ENCODE assay signal across 17 cellular contexts in the genomic region with DNA sequence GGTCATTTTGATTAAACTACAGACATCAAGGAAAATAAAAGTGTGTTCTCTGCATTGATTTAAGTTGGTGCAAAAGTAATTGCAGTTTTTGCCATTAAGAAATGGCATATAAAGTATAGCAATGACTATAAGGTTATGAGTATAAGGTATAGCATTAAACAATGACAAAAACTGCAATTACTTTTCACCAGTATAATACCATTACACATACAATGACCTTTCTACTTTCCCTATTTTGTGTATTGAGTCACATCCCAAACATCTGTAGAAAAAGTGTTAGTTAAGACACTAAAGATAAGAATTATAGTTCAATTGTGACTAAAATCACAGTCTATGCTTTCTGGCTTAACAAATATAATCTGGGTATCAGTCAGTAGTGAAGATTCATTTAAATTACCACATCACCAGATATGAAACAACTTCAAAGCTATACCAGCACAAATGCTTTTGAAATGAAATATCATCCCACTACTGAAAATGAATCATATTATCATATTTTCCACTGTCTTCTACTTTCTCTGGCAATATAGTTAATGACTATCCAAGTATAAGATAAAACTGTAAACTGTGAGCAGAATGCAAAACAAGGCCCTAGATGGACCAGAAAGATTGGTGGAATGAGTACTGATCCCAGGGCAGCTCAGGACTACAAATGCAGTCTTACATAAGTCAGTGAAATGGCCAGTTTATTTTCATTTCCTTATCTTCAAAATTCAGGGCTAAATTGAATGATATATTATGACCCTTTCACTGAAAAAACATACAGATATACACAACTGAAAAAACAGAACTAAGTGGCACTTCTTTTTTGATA.
"Had no signal": no experiment of that assay in that cellular context is flagged by ENCODE, and none has a peak within 500 bp of the region (broad histone marks: within the 10 kb centered on the region; RNA-seq: fewer than 3 reads in every experiment).

No MANE protein-coding gene starts in this region.

- H3K9me3 ChIP-seq: gastrocnemius medialis, left lung, psoas muscle, testis had no signal

- H3K36me3 Mint-ChIP-seq: activated CD8-positive, alpha-beta memory T cell treated with anti-CD3 and anti-CD28 coated beads, Interleukin-2, amount 10 ng/mL, durations not matched to agents 7 days and 5 days; type B pancreatic cell had no signal

- H3K36me3 ChIP-seq: gastrocnemius medialis, left lung had no signal

- H3K4me1 Mint-ChIP-seq: activated CD8-positive, alpha-beta memory T cell treated with anti-CD3 and anti-CD28 coated beads, Interleukin-2, amount 10 ng/mL, durations not matched to agents 7 days and 5 days; neural crest cell had no signal

- H3K27me3 Mint-ChIP-seq: type B pancreatic cell had no signal

- H3K4me3 ChIP-seq: coronary artery, gastrocnemius medialis, left lung, psoas muscle, testis had no signal

- H3K27ac ChIP-seq: coronary artery, gastrocnemius medialis, left lung, psoas muscle, testis had no signal

- H3K27me3 ChIP-seq: gastrocnemius medialis, left lung, testis had no signal

- H3K4me1 ChIP-seq: gastrocnemius medialis, left lung, psoas muscle, testis had no signal

- DNase-seq: activated CD4-positive, alpha-beta T cell treated with anti-CD3 and anti-CD28 coated beads for 1 hour; activated CD4-positive, alpha-beta T cell treated with anti-CD3 and anti-CD28 coated beads, Interleukin-2, amount 50 U/mL, for 48 hours; activated CD8-positive, alpha-beta memory T cell treated with anti-CD3 and anti-CD28 coated beads, Interleukin-2, amount 10 ng/mL, durations not matched to agents 7 days and 5 days; activated gamma-delta T cell treated with Interleukin-2 at 50 U/mL for 16 hours; aorta; gastrocnemius medialis; head of caudate nucleus; left lung; psoas muscle; right cardiac atrium; SHP77; stimulated activated CD4-positive, alpha-beta T cell treated with anti-CD3 and anti-CD28 coated beads, Interleukin-2, amount 100 ng/mL, for 48 hours; T1000; testis had no signal

- ATAC-seq: activated CD8-positive, alpha-beta memory T cell treated with anti-CD3 and anti-CD28 coated beads, Interleukin-2, amount 10 ng/mL, durations not matched to agents 7 days and 5 days; gastrocnemius medialis; left lung; psoas muscle; right cardiac atrium had no signal

- H3K4me3 Mint-ChIP-seq: activated CD8-positive, alpha-beta memory T cell treated with anti-CD3 and anti-CD28 coated beads, Interleukin-2, amount 10 ng/mL, durations not matched to agents 7 days and 5 days; neural crest cell; type B pancreatic cell had no signal

- H3K27ac Mint-ChIP-seq: activated CD8-positive, alpha-beta memory T cell treated with anti-CD3 and anti-CD28 coated beads, Interleukin-2, amount 10 ng/mL, durations not matched to agents 7 days and 5 days; type B pancreatic cell had no signal
